Comparison of ENCODE assay signal across 21 cellular contexts in the genomic region with DNA sequence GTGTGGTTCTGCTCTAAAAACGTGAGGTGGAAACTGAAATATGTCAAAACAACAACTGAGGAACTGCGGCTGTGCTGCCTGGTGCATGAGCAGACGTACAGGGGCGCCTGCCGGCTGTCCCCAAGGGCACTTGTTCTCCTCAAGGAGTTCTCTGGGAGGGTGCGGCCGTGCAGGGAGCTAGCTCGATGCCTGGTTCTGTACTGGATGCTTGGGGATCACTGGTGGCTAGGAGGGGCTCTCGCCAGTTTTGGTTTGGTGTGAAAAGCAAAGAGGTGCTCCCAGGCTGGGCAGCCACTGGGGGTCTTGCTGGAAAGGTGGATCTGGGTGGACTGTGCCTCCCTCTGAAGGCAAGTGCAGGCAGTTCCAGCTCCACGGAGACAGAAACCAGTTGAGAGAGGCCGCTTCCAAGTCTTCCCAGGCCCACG. TPM values are rescaled to one million over a fixed set of nuclear protein-coding genes. Genes with fewer than 3 reads are reported as not detected.
DNase-seq lines count a peak whose midpoint lies in the region; ATAC-seq and TF ChIP-seq lines count a peak whose summit lies in the region.
"Had no signal": no experiment of that assay in that cellular context is flagged by ENCODE, and none has a peak within 500 bp of the region (broad histone marks: within the 10 kb centered on the region; RNA-seq: fewer than 3 reads in every experiment).

No MANE protein-coding gene starts in this region.

- TF ChIP-seq CTCF in cardiac muscle cell (IDR thresholded peaks at IDR 0.05; ENCODE audit: low read depth, low read length) (no peak), endothelial cell (IDR thresholded peaks at IDR 0.05; ENCODE audit: unreplicated experiment) (no peak), upper lobe of right lung (IDR thresholded peaks at IDR 0.05) (no peak)

- H3K4me1 ChIP-seq in cardiac muscle cell (ENCODE audit: low read depth) (peaks cover 35% of the 10 kb centered on the region), mesenchymal stem cell (ENCODE audit: control insufficient read depth, insufficient read depth, low read depth, low read length) (peaks cover 3% of the 10 kb centered on the region), upper lobe of right lung (peaks cover 15% of the 10 kb centered on the region)

- H4K91ac ChIP-seq in mesenchymal stem cell (ENCODE audit: low read length), result no peak overlapping the region

- H4K8ac ChIP-seq in mesenchymal stem cell (ENCODE audit: low read length), result peak overlapping the region; percentile 19

- no peak overlapping the region for H3K4me2 ChIP-seq in mesenchymal stem cell (ENCODE audit: low read length, poor library complexity, severe bottlenecking)
- H3K4me2 ChIP-seq: A549 had no signal

- H2BK15ac ChIP-seq in mesenchymal stem cell (ENCODE audit: low read depth, poor library complexity, severe bottlenecking), result no peak overlapping the region

- no peak overlapping the region for H3K14ac ChIP-seq in mesenchymal stem cell (ENCODE audit: low read length in 2 of 2)

- no peak overlapping the region for H2AFZ ChIP-seq in mesenchymal stem cell (ENCODE audit: low read depth, low read length)

- 90% methylated on average over 12 of the region's 12 CpGs for WGBS in mesenchymal stem cell

- H3K4me3 ChIP-seq in cardiac muscle cell (no peak overlapping the region), mesenchymal stem cell (ENCODE audit: insufficient read depth in 1 of 2, low read depth in 1 of 2, low read length in 2 of 2) (no peak overlapping the region), upper lobe of right lung (no peak overlapping the region)
- H3K4me3 ChIP-seq: A549, SJSA1 had no signal

- H3K9me3 Mint-ChIP-seq in endothelial cell (ENCODE audit: unreplicated experiment), result no peaks in the 10 kb centered on the region

- H3K23ac ChIP-seq in mesenchymal stem cell (ENCODE audit: low read length in 2 of 2), result no peak overlapping the region

- H2BK12ac ChIP-seq in mesenchymal stem cell (ENCODE audit: low read length in 2 of 2), result no peak overlapping the region

- DNase-seq in cardiac muscle cell (ENCODE audit: low read depth in 1 of 2, low spot score in 1 of 2), result no peak
- DNase-seq in Right ventricle myocardium superior, result no peak
- DNase-seq in endothelial cell (ENCODE audit: low spot score), result no peak
- no peak for DNase-seq in mesenchymal stem cell
- DNase-seq in upper lobe of right lung, result peak; percentile 78
- no peak for DNase-seq in NCI-H2107 (lab: John Stamatoyannopoulos, UW)
- no peak for DNase-seq in NCI-H187 (lab: John Stamatoyannopoulos, UW)
- no peak for DNase-seq in activated naive CD4-positive, alpha-beta T cell treated with anti-CD3 and anti-CD28 coated beads, Interleukin-2, amount 50 U/mL, for 16 hours
- DNase-seq: DMS 273 treated with DMSO at 0.1 percent for 48 hours, GDM1, GOT3, IMR-90, NCI-H1105 treated with DMSO at 0.1 percent for 48 hours, NCI-H1694 treated with DMSO at 0.1 percent for 48 hours, NCI-H2171 treated with DMSO at 0.1 percent for 48 hours, NCI-H446 treated with DMSO at 0.1 percent for 48 hours, NCI-H748 treated with DMSO at 0.1 percent for 48 hours, PC-3 had no signal

- H3K79me1 ChIP-seq in mesenchymal stem cell (replicated peaks; ENCODE audit: low read length, poor library complexity, severe bottlenecking), result no peaks in the 10 kb centered on the region

- H2BK120ac ChIP-seq in mesenchymal stem cell (ENCODE audit: low read depth, low read length), result no peak overlapping the region

- H3K27me3 ChIP-seq in cardiac muscle cell, result no peaks in the 10 kb centered on the region
- H3K27me3 ChIP-seq in mesenchymal stem cell (ENCODE audit: control insufficient read depth in 1 of 2, insufficient read depth in 1 of 2, low read length in 2 of 2), result peaks cover under 1 to 5% of the 10 kb centered on the region in 2 experiments
- no peaks in the 10 kb centered on the region for H3K27me3 ChIP-seq in upper lobe of right lung
- H3K27me3 ChIP-seq: SJSA1 had no signal

- no peaks in the 10 kb centered on the region for H3K9me3 ChIP-seq in cardiac muscle cell (ENCODE audit: low read depth)
- H3K9me3 ChIP-seq in mesenchymal stem cell (ENCODE audit: control insufficient read depth, low read length), result no peaks in the 10 kb centered on the region
- H3K9me3 ChIP-seq in upper lobe of right lung, result no peaks in the 10 kb centered on the region
- H3K9me3 ChIP-seq: A549 had no signal

- no peak overlapping the region for H3K18ac ChIP-seq in mesenchymal stem cell (ENCODE audit: low read depth in 1 of 2, low read length in 2 of 2)

- H2BK5ac ChIP-seq in mesenchymal stem cell (ENCODE audit: low read depth, low read length, poor library complexity, severe bottlenecking), result no peak overlapping the region

- H3K27me3 Mint-ChIP-seq in endothelial cell (ENCODE audit: unreplicated experiment), result peaks cover 14% of the 10 kb centered on the region

- H3K27ac ChIP-seq in cardiac muscle cell (peak overlapping the region; percentile 88), mesenchymal stem cell (ENCODE audit: low read length, poor library complexity, severe bottlenecking) (no peak overlapping the region), upper lobe of right lung (peak overlapping the region; percentile 74)
- H3K27ac ChIP-seq: A549, C4-2B, SJSA1 had no signal

- no peak overlapping the region for H3K9ac ChIP-seq in mesenchymal stem cell (ENCODE audit: low read length)

- H3K36me3 ChIP-seq in cardiac muscle cell (no peaks in the 10 kb centered on the region), mesenchymal stem cell (ENCODE audit: control insufficient read depth in 1 of 2, insufficient read depth in 2 of 2, low read depth in 1 of 2, low read length in 2 of 2) (peaks cover 57 to 59% of the 10 kb centered on the region in 2 experiments), upper lobe of right lung (peaks cover 50% of the 10 kb centered on the region)

- no peak overlapping the region for H3K27ac Mint-ChIP-seq in endothelial cell (ENCODE audit: unreplicated experiment)

- H3K4ac ChIP-seq in mesenchymal stem cell (ENCODE audit: low read depth in 1 of 2, low read length in 2 of 2), result no peak overlapping the region

- ATAC-seq in Right ventricle myocardium superior (ENCODE audit: poor library complexity), result no peak
- peak; percentile 67 for ATAC-seq in upper lobe of right lung
- ATAC-seq: PC-3 had no signal

- peaks cover 15% of the 10 kb centered on the region for H3K4me1 Mint-ChIP-seq in endothelial cell (ENCODE audit: unreplicated experiment)

- H3K4me3 Mint-ChIP-seq in endothelial cell (ENCODE audit: unreplicated experiment), result peak overlapping the region; percentile 73

- H3K36me3 Mint-ChIP-seq in endothelial cell (ENCODE audit: low read depth, unreplicated experiment), result peaks cover 20% of the 10 kb centered on the region

- no peak overlapping the region for H2AK5ac ChIP-seq in mesenchymal stem cell (ENCODE audit: low read length, severe bottlenecking)

- intact Hi-C loops in Right ventricle myocardium superior (cut with DNase I) (loop anchor here (10.0 kb wide), 2 partner anchors 141 to 271 kb away; no protein-coding TSS in a partner anchor), upper lobe of right lung (cut with DNase I) (no loop called here)

RNA-seq across cellular contexts. Expression of gene ATP2A3, which starts 41.9 kb away (rescaled TPM):
- total RNA-seq in cardiac muscle cell, result 1.9 and 6.9 TPM in 2 replicates
- 4.2 and 15.8 TPM in 2 replicates for polyA plus RNA-seq in cardiac muscle cell
- total RNA-seq in Right ventricle myocardium superior, result 6.0 TPM
- total RNA-seq in endothelial cell (ENCODE audit: unreplicated experiment), result 116 TPM
- polyA plus RNA-seq in mesenchymal stem cell (2013, experiment 1 of 2), result 1.7 TPM
- 1.5 TPM for polyA plus RNA-seq in mesenchymal stem cell (2013, experiment 2 of 2)
- total RNA-seq in upper lobe of right lung, result 44.4 TPM
